Comparison of ENCODE assay signal across 8 cellular contexts in genomic region chr17:46841561-46842379, GRCh38. TPM values are rescaled to one million over a fixed set of nuclear protein-coding genes. Genes with fewer than 3 reads are reported as not detected.
A peak's percentile ranks its signal among the peaks of the same experiment; 100 is the strongest.
DNase-seq lines count a peak whose midpoint lies in the region; ATAC-seq, FAIRE-seq and TF ChIP-seq lines count a peak whose summit lies in the region.

No MANE protein-coding gene starts in this region.

- no peak for TF ChIP-seq POLR2A in H54 (IDR thresholded peaks at IDR 0.05; ENCODE audit: low read depth, low read length)

- FAIRE-seq in bronchial epithelial cell (lab: Jason Lieb, UNC) (no peak), H54 (lab: Jason Lieb, UNC) (no peak)

- peaks cover 9% of the 10 kb centered on the region for H3K9me3 ChIP-seq in mucosa of descending colon

- in situ Hi-C loops in KBM-7 (cut with MboI; ENCODE audit: low pct_unique_long_range_greater_than_20kb, low sequenced_read_pairs): no loop called here

- DNase-seq in AG20443 (ENCODE audit: low spot score) (peak; percentile 87), KBM-7 (peak; percentile 42), bronchial epithelial cell (ENCODE audit: low read depth) (no peak), mucosa of descending colon (peak in 2 of 3 donors; percentile 21 to 40), NCI-H2081 (lab: John Stamatoyannopoulos, UW) (no peak), T1000 (lab: John Stamatoyannopoulos, UW) (no peak), NCI-H1105 treated with DMSO at 0.1 percent for 48 hours (lab: John Stamatoyannopoulos, UW) (no peak), H54 (ENCODE audit: insufficient read length, low spot score) (no peak)

- peak; percentile 59 for TF ChIP-seq CTCF in bronchial epithelial cell (IDR thresholded peaks at IDR 0.05; ENCODE audit: insufficient read depth, low read length, severe bottlenecking)
- TF ChIP-seq CTCF in mucosa of descending colon (IDR thresholded peaks at IDR 0.05): peak; percentile 60

- peaks cover 4% of the 10 kb centered on the region for H3K4me1 ChIP-seq in mucosa of descending colon (ENCODE audit: low read depth)

- peak; percentile 67 for ATAC-seq in mucosa of descending colon

- no peak overlapping the region for H3K4me3 ChIP-seq in bronchial epithelial cell (ENCODE audit: low read depth, low read length)
- no peak overlapping the region for H3K4me3 ChIP-seq in mucosa of descending colon

- H3K27me3 ChIP-seq in bronchial epithelial cell (ENCODE audit: control insufficient read depth, insufficient read depth, low read length): peaks cover 8% of the 10 kb centered on the region

- H3K36me3 ChIP-seq in bronchial epithelial cell (ENCODE audit: control insufficient read depth, insufficient read depth, low read length): no peaks in the 10 kb centered on the region
- no peaks in the 10 kb centered on the region for H3K36me3 ChIP-seq in mucosa of descending colon (ENCODE audit: low read depth)

- intact Hi-C loops in mucosa of descending colon (cut with DNase I, micrococcal nuclease): no loop called here

RNA-seq across cellular contexts. Expression of gene WNT9B, which starts 9.6 kb away (rescaled TPM):
- not detected in 2 replicates for total RNA-seq in bronchial epithelial cell
- under 1 TPM in 1 of 3 donors, not detected in 2; 0.22 TPM for total RNA-seq in mucosa of descending colon

RNA-seq across cellular contexts. Expression of gene WNT3, which starts 23.3 kb away (rescaled TPM):
- total RNA-seq in bronchial epithelial cell: 0.79 and 1.0 TPM in 2 replicates
- total RNA-seq in mucosa of descending colon: 1 to 10 TPM in 1 of 3 donors, under 1 TPM in 2; 0.29 to 1.1 (median 0.41) TPM

Comparison
In these comparisons a context has a peak if more than half of its experiments do, and no peak if none do; other contexts are left out.
1. DNase-seq: peak in AG20443 (single experiment), KBM-7 (single experiment) and mucosa of descending colon (2 of 3); none in bronchial epithelial cell (single experiment), NCI-H2081 (0 of 2), T1000 (single experiment), NCI-H1105 treated with DMSO at 0.1 percent for 48 hours (single experiment) and H54 (single experiment).